Comparison of ENCODE assay signal across 10 cellular contexts in the genomic region with DNA sequence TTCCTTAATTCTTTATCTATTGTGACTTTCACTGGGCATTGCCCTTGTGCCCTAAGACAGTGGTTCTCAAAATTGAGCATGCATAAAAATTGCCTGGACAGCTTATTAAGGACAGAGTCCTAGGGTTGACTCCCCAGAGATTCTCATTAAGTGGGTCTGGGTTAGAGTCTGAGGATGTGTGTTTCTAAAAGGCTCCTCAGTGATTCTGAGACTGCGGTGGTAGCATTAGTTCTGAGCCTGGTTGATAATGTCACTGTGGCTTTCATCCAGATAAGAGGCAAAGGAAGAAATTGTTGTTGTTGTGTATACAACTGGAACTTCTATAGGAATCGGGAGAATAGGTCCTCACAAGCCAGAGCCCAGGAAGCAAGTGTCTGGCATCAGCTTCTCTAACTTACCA. TPM values are rescaled to one million over a fixed set of nuclear protein-coding genes. Genes with fewer than 3 reads are reported as not detected.
A peak's percentile ranks its signal among the peaks of the same experiment; 100 is the strongest.
DNase-seq lines count a peak whose midpoint lies in the region; ATAC-seq and TF ChIP-seq lines count a peak whose summit lies in the region.
"Had no signal": no experiment of that assay in that cellular context is flagged by ENCODE, and none has a peak within 500 bp of the region (broad histone marks: within the 10 kb centered on the region; RNA-seq: fewer than 3 reads in every experiment).

No MANE protein-coding gene starts in this region.

- H3K4me1 Mint-ChIP-seq in activated T-cell treated with anti-CD3 and anti-CD28 coated beads, Interleukin-2, amount 50 U/mL, for 72 hours (ENCODE audit: low read depth) = peaks cover 35% of the 10 kb centered on the region

- WGBS in lung, 2 donors = 33 to 42% methylated on average over 2 of the region's 2 CpGs

- no peak for TF ChIP-seq CTCF in lung (IDR thresholded peaks at IDR 0.05; ENCODE audit: control extremely low read depth, extremely low read depth)

- peaks cover 10 to 11% of the 10 kb centered on the region in 2 donors for H3K36me3 Mint-ChIP-seq in activated T-cell treated with anti-CD3 and anti-CD28 coated beads, Interleukin-2, amount 50 U/mL, for 72 hours (ENCODE audit: insufficient read depth in 2 of 2)

- H3K36me3 ChIP-seq in adipocyte (ENCODE audit: control insufficient read depth, insufficient read depth, low read length, severe bottlenecking) (peaks cover 6% of the 10 kb centered on the region), lung (ENCODE audit: control insufficient read depth in 2 of 2, insufficient read depth in 2 of 2, low read length in 2 of 2) (peaks cover 6 to 14% of the 10 kb centered on the region in 2 donors)

- no peak for DNase-seq in activated T-cell treated with anti-CD3 and anti-CD28 coated beads, Interleukin-2, amount 50 U/mL, for 72 hours
- no peak for DNase-seq in activated T-cell treated with anti-CD3 and anti-CD28 coated beads for 4 hours
- no peak for DNase-seq in adipocyte (ENCODE audit: low read depth)
- no peak for DNase-seq in lung (ENCODE audit: low spot score)
- no peak for DNase-seq in HCEC 1CT
- DNase-seq in stimulated activated CD8-positive, alpha-beta memory T cell treated with anti-CD3 and anti-CD28 coated beads, Interleukin-4, amount 100 ng/mL, for 48 hours = no peak
- DNase-seq: NCI-H2081 treated with DMSO at 0.1 percent for 48 hours, SHP77 treated with DMSO at 0.1 percent for 48 hours had no signal

- H3K27me3 ChIP-seq in adipocyte (replicated peaks; ENCODE audit: control insufficient read depth, insufficient read depth, low read length) = no peaks in the 10 kb centered on the region
- H3K27me3 ChIP-seq in lung (ENCODE audit: control insufficient read depth, insufficient read depth) = no peaks in the 10 kb centered on the region

- H3K27me3 Mint-ChIP-seq in activated T-cell treated with anti-CD3 and anti-CD28 coated beads, Interleukin-2, amount 50 U/mL, for 72 hours (ENCODE audit: low read depth) = no peaks in the 10 kb centered on the region

- H3K4me1 ChIP-seq in adipocyte (ENCODE audit: control insufficient read depth, insufficient read depth, low read length) = peaks cover 31% of the 10 kb centered on the region
- H3K4me1 ChIP-seq in lung (ENCODE audit: control insufficient read depth in 2 of 2, insufficient read depth in 2 of 2, low read length in 2 of 2) = peaks cover 2 to 20% of the 10 kb centered on the region in 2 donors

- H3K9ac ChIP-seq in adipocyte (ENCODE audit: low read length) = peak overlapping the region; percentile 90

- H3K9me3 Mint-ChIP-seq in activated T-cell treated with anti-CD3 and anti-CD28 coated beads, Interleukin-2, amount 50 U/mL, for 72 hours = peaks cover 4 to 6% of the 10 kb centered on the region in 2 donors

- no peak for ATAC-seq in activated T-cell treated with anti-CD3 and anti-CD28 coated beads, Interleukin-2, amount 50 U/mL, for 72 hours (replicated peaks in 1 of 2)
- no peak for ATAC-seq in lung (ENCODE audit: insufficient read depth, low FRiP score)
- ATAC-seq in GM18867 (IDR thresholded peaks at IDR 0.05; ENCODE audit: unreplicated experiment) = no peak

- no peaks in the 10 kb centered on the region for H3K9me3 ChIP-seq in adipocyte (ENCODE audit: control insufficient read depth, low read length)
- H3K9me3 ChIP-seq in lung (ENCODE audit: control insufficient read depth in 2 of 2, insufficient read depth in 1 of 2, low read length in 1 of 2) = no peaks in the 10 kb centered on the region

- H3K4me3 Mint-ChIP-seq in activated T-cell treated with anti-CD3 and anti-CD28 coated beads, Interleukin-2, amount 50 U/mL, for 72 hours = peak overlapping the region; percentile 69 to 90

- H3K27ac ChIP-seq in lung (ENCODE audit: low read depth in 1 of 2, low read length in 1 of 2) = peak overlapping the region in 1 of 2 donors; percentile 21
- peak overlapping the region; percentile 94 for H3K27ac ChIP-seq in temporal lobe (ENCODE audit: low read depth, low read length)

- H3K4me3 ChIP-seq in adipocyte (ENCODE audit: low read length) (peak overlapping the region; percentile 87), lung (peak overlapping the region; percentile 6)

- H3K27ac Mint-ChIP-seq in activated T-cell treated with anti-CD3 and anti-CD28 coated beads, Interleukin-2, amount 50 U/mL, for 72 hours = peak overlapping the region; percentile 10

RNA-seq across cellular contexts. Expression of gene IFIT2, which starts 1.3 kb away (rescaled TPM):
- 10 to 100 TPM; 10.8 to 36.0 TPM for total RNA-seq in activated T-cell treated with anti-CD3 and anti-CD28 coated beads, Interleukin-2, amount 50 U/mL, for 72 hours
- total RNA-seq in lung (10 to 100 TPM; 12.1 to 16.0 TPM), temporal lobe (2.7 TPM)
- 10 to 100 TPM in 1 of 2 donors, 1 to 10 TPM in 1; 8.1 to 17.8 TPM for polyA plus RNA-seq in lung

RNA-seq across cellular contexts. Expression of gene IFIT3, which starts 24.6 kb away (rescaled TPM):
- 10 to 100 TPM in 1 of 2 donors, 1 to 10 TPM in 1; 6.7 to 19.5 TPM for total RNA-seq in activated T-cell treated with anti-CD3 and anti-CD28 coated beads, Interleukin-2, amount 50 U/mL, for 72 hours
- 10 to 100 TPM; 17.3 to 27.2 TPM for total RNA-seq in lung
- polyA plus RNA-seq in lung = 10 to 100 TPM; 12.6 to 47.7 TPM
- total RNA-seq in temporal lobe = 4.4 TPM

RNA-seq across cellular contexts. Expression of gene LIPA, which starts 51.6 kb away (rescaled TPM):
- total RNA-seq in activated T-cell treated with anti-CD3 and anti-CD28 coated beads, Interleukin-2, amount 50 U/mL, for 72 hours = 10 to 100 TPM; 19.5 to 21.3 TPM
- total RNA-seq in lung (100 to 1,000 TPM in 1 of 2 donors, 10 to 100 TPM in 1; 51.6 to 140 TPM), temporal lobe (25.3 TPM)
- 10 to 100 TPM; 24.0 to 91.8 TPM for polyA plus RNA-seq in lung
